ENCODE assay signal across 14 cellular contexts in the genomic region with DNA sequence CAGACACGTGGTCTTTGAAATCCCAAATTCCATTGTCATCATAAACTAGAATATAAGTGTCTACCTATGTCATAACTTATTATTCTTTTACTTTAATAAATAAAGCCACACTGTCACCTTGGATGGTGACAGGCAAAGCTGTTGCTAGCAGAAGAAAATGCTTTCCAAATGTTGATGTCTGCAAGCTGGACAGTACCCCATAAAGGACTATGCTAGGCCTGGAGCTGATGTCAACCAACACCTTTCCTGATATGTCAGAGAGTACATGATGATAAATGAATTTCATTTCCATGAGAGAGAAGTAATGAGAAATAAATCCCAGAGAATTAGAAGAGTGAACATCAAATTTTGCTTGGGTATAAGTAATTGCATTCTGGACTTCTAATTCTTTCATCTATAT. TPM values are rescaled to one million over a fixed set of nuclear protein-coding genes. Genes with fewer than 3 reads are reported as not detected.
DNase-seq lines count a peak whose midpoint lies in the region; ATAC-seq and TF ChIP-seq lines count a peak whose summit lies in the region.
"Had no signal": no experiment of that assay in that cellular context is flagged by ENCODE, and none has a peak within 500 bp of the region (broad histone marks: within the 10 kb centered on the region; RNA-seq: fewer than 3 reads in every experiment).

No MANE protein-coding gene starts in this region.

- TF ChIP-seq POLR2A in heart left ventricle (IDR thresholded peaks at IDR 0.05), result no peak

- no peaks in the 10 kb centered on the region for H3K9me3 Mint-ChIP-seq in stimulated activated naive CD8-positive, alpha-beta T cell treated with anti-CD3 and anti-CD28 coated beads, Interleukin-15, Interleukin-2, amounts not matched to agents 100 ng/mL and 50 ng/mL, for 24 hours
- H3K9me3 Mint-ChIP-seq: CD4-positive, alpha-beta memory T cell had no signal

- DNase-seq in stimulated activated naive CD8-positive, alpha-beta T cell treated with anti-CD3 and anti-CD28 coated beads, Interleukin-15, Interleukin-2, amounts not matched to agents 100 U/mL and 50 U/mL, for 24 hours, result no peak
- no peak for DNase-seq in heart left ventricle
- DNase-seq in right cardiac atrium, result no peak
- DNase-seq in KG1 (lab: John Stamatoyannopoulos, UW), result no peak
- no peak for DNase-seq in NCI-H2227 (lab: John Stamatoyannopoulos, UW; ENCODE audit: unreplicated experiment)
- DNase-seq: C1 segment of cervical spinal cord; CD4-positive, alpha-beta memory T cell; DMS79; GM23248 had no signal

- H3K4me3 ChIP-seq in heart left ventricle (no peak overlapping the region), right cardiac atrium (ENCODE audit: low read length) (no peak overlapping the region)
- H3K4me3 ChIP-seq: GM12878, GM23248 had no signal

- 58 to 75% (median 64%) methylated on average over 1 of the region's 1 CpG for WGBS in heart left ventricle, 4 donors
- 60% methylated on average over 1 of the region's 1 CpG for WGBS in right cardiac atrium

- H3K4me1 Mint-ChIP-seq in stimulated activated naive CD8-positive, alpha-beta T cell treated with anti-CD3 and anti-CD28 coated beads, Interleukin-15, Interleukin-2, amounts not matched to agents 100 ng/mL and 50 ng/mL, for 24 hours (ENCODE audit: low read depth), result peaks cover 17% of the 10 kb centered on the region
- H3K4me1 Mint-ChIP-seq: B cell had no signal

- intact Hi-C loops in heart left ventricle (cut with DNase I) (no loop called here), right cardiac atrium (cut with DNase I) (no loop called here)

- peaks cover 28% of the 10 kb centered on the region for H3K36me3 Mint-ChIP-seq in stimulated activated naive CD8-positive, alpha-beta T cell treated with anti-CD3 and anti-CD28 coated beads, Interleukin-15, Interleukin-2, amounts not matched to agents 100 ng/mL and 50 ng/mL, for 24 hours (ENCODE audit: low read depth)

- H3K27ac Mint-ChIP-seq in stimulated activated naive CD8-positive, alpha-beta T cell treated with anti-CD3 and anti-CD28 coated beads, Interleukin-15, Interleukin-2, amounts not matched to agents 100 ng/mL and 50 ng/mL, for 24 hours, result peak overlapping the region; percentile 74
- H3K27ac Mint-ChIP-seq: B cell had no signal

- peak overlapping the region in 1 of 12 donors; percentile 36 for H3K27ac ChIP-seq in heart left ventricle
- no peak overlapping the region for H3K27ac ChIP-seq in right cardiac atrium (ENCODE audit: low read length)
- H3K27ac ChIP-seq: GM23248 had no signal

- H3K9me3 ChIP-seq in heart left ventricle (no peaks in the 10 kb centered on the region), right cardiac atrium (ENCODE audit: control insufficient read depth, low read length) (no peaks in the 10 kb centered on the region)

- peaks cover 0 to 37% (median 9%) of the 10 kb centered on the region in 9 donors for H3K36me3 ChIP-seq in heart left ventricle

- TF ChIP-seq CTCF in heart left ventricle (IDR thresholded peaks at IDR 0.05), result peak in 1 of 12 donors; percentile 4

- H3K4me1 ChIP-seq in heart left ventricle (peaks cover 0 to 8% (median 0%) of the 10 kb centered on the region in 12 donors), right cardiac atrium (ENCODE audit: control insufficient read depth, insufficient read depth, low read length) (peaks cover 1% of the 10 kb centered on the region)

- no peaks in the 10 kb centered on the region for H3K27me3 ChIP-seq in heart left ventricle
- H3K27me3 ChIP-seq in right cardiac atrium (ENCODE audit: control insufficient read depth, insufficient read depth), result no peaks in the 10 kb centered on the region

- H3K4me3 Mint-ChIP-seq in stimulated activated naive CD8-positive, alpha-beta T cell treated with anti-CD3 and anti-CD28 coated beads, Interleukin-15, Interleukin-2, amounts not matched to agents 100 ng/mL and 50 ng/mL, for 24 hours, result no peak overlapping the region
- H3K4me3 Mint-ChIP-seq: B cell; CD4-positive, alpha-beta memory T cell had no signal

- ATAC-seq in stimulated activated naive CD8-positive, alpha-beta T cell treated with anti-CD3 and anti-CD28 coated beads, Interleukin-15, Interleukin-2, amounts not matched to agents 100 U/mL and 50 U/mL, for 24 hours, result no peak
- peak; percentile 50 to 89 (median 72) for ATAC-seq in heart left ventricle
- peak; percentile 34 to 80 for ATAC-seq in right cardiac atrium
- ATAC-seq in esophagus mucosa, result no peak
- ATAC-seq: HCT116 had no signal

- H3K27me3 Mint-ChIP-seq in stimulated activated naive CD8-positive, alpha-beta T cell treated with anti-CD3 and anti-CD28 coated beads, Interleukin-15, Interleukin-2, amounts not matched to agents 100 ng/mL and 50 ng/mL, for 24 hours, result no peaks in the 10 kb centered on the region
- H3K27me3 Mint-ChIP-seq: B cell; CD4-positive, alpha-beta memory T cell had no signal

RNA-seq across cellular contexts. Expression of a gene that starts 17.4 kb away (rescaled TPM):
- total RNA-seq in heart left ventricle (10 to 100 TPM; 29.0 to 37.3 (median 34.0) TPM), right cardiac atrium (10 to 100 TPM; 31.1 to 34.1 (median 33.0) TPM), esophagus mucosa (26.6 TPM)
- polyA plus RNA-seq in heart left ventricle (10 to 100 TPM; 16.0 to 53.3 TPM), right cardiac atrium (34.1 TPM)

Comparison
In these comparisons a context has a peak if more than half of its experiments do, and no peak if none do; other contexts are left out.
1. ATAC-seq: peak in heart left ventricle (4 of 4) and right cardiac atrium (2 of 2); none in stimulated activated naive CD8-positive, alpha-beta T cell treated with anti-CD3 and anti-CD28 coated beads, Interleukin-15, Interleukin-2, amounts not matched to agents 100 U/mL and 50 U/mL, for 24 hours (single experiment) and esophagus mucosa (single experiment).